ENCODE assay signal across 16 cellular contexts in the genomic region with DNA sequence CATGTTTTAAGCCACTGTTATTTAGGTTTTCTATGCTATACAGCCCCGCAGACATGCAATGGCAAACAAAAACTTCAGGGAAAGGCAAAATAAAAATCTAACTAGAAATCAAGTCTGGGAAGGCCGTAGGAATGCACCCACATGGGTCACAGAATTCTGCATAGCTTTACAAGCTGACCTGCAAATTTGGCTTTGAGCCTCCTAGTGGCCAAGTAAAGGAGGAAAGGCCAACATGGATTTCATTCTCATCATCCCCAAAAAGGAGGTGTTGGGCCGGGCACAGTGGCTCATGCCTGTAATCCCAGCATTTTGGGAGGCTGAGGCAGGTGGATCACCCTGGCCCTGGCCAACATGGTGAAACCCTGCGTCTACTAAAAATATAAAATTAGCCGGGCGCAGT.
DNase-seq lines count a peak whose midpoint lies in the region; ATAC-seq and TF ChIP-seq lines count a peak whose summit lies in the region.
"Had no signal": no experiment of that assay in that cellular context is flagged by ENCODE, and none has a peak within 500 bp of the region (broad histone marks: within the 10 kb centered on the region; RNA-seq: fewer than 3 reads in every experiment).

No MANE protein-coding gene starts in this region.

- intact Hi-C loops in CD4-positive, alpha-beta T cell (cut with DNase I, micrococcal nuclease), result no loop called here
- intact Hi-C loops in tibial artery (cut with DNase I; ENCODE audit: low total_unique reads), result no loop called here

- H3K27ac Mint-ChIP-seq in CD4-positive, alpha-beta T cell, result no peak overlapping the region
- H3K27ac Mint-ChIP-seq in WTC11, result no peak overlapping the region
- H3K27ac Mint-ChIP-seq: activated naive CD8-positive, alpha-beta T cell; CD8-positive, alpha-beta T cell; memory B cell had no signal

- H3K36me3 Mint-ChIP-seq in CD4-positive, alpha-beta T cell (ENCODE audit: low read depth), result no peaks in the 10 kb centered on the region
- no peaks in the 10 kb centered on the region for H3K36me3 Mint-ChIP-seq in WTC11
- H3K36me3 Mint-ChIP-seq: activated naive CD8-positive, alpha-beta T cell; CD8-positive, alpha-beta T cell; memory B cell had no signal

- no peak for DNase-seq in CD4-positive, alpha-beta T cell
- DNase-seq in HEK293T (ENCODE audit: extremely low spot score) (peak; percentile 36), WTC11 (ENCODE audit: low spot score) (no peak), kidney epithelial cell (ENCODE audit: low read depth) (no peak), NCI-H524 treated with DMSO at 0.1 percent for 48 hours (lab: John Stamatoyannopoulos, UW) (no peak), tibial artery (no peak), cortex of kidney (lab: John Stamatoyannopoulos, UW) (no peak)
- DNase-seq: CD8-positive, alpha-beta T cell; HCEC 1CT; hippocampal formation; NCI-H2107; stimulated activated naive CD8-positive, alpha-beta T cell treated with anti-CD3 and anti-CD28 coated beads, Interleukin-15, Interleukin-2, amounts not matched to agents 100 U/mL and 50 U/mL, for 24 hours; T1000 had no signal

- ATAC-seq in CD4-positive, alpha-beta T cell (ENCODE audit: poor library complexity), result no peak
- ATAC-seq in WTC11 (peak; percentile 73), GM18907 (IDR thresholded peaks at IDR 0.05; ENCODE audit: unreplicated experiment) (no peak)
- ATAC-seq: CD8-positive, alpha-beta T cell; stimulated activated naive CD8-positive, alpha-beta T cell treated with anti-CD3 and anti-CD28 coated beads, Interleukin-15, Interleukin-2, amounts not matched to agents 100 U/mL and 50 U/mL, for 24 hours had no signal

- H3K4me3 Mint-ChIP-seq in CD4-positive, alpha-beta T cell, result no peak overlapping the region
- no peak overlapping the region for H3K4me3 Mint-ChIP-seq in WTC11
- H3K4me3 Mint-ChIP-seq: activated naive CD8-positive, alpha-beta T cell; CD8-positive, alpha-beta T cell; memory B cell had no signal

- peak; percentile 22 for TF ChIP-seq CTCF in CD4-positive, alpha-beta T cell (IDR thresholded peaks at IDR 0.05)
- TF ChIP-seq CTCF in WTC11 (IDR thresholded peaks at IDR 0.05), result peak; percentile 27; the same call in 1 of the 2 replicates
- TF ChIP-seq CTCF in kidney epithelial cell (IDR thresholded peaks at IDR 0.05; ENCODE audit: insufficient read depth, low read length, poor library complexity, severe bottlenecking), result peak; percentile 22
- no peak for TF ChIP-seq CTCF in tibial artery (IDR thresholded peaks at IDR 0.05)

- POLR2A ChIA-PET in CD4-positive, alpha-beta T cell (lab: Charles Lee), result no interaction called here
- POLR2A ChIA-PET in HEK293T (lab: Yijun Ruan, JAX), result no interaction called here
- POLR2A ChIA-PET in WTC11 (lab: Charles Lee), result interaction anchor here (0.7 kb wide), 1 partner anchor 211 kb away, joined by 5 read pairs; no protein-coding TSS in a partner anchor

- H3K9me3 ChIP-seq in CD4-positive, alpha-beta T cell (ENCODE audit: control insufficient read depth, low read length), result no peaks in the 10 kb centered on the region
- no peaks in the 10 kb centered on the region for H3K9me3 ChIP-seq in tibial artery

- H3K4me3 ChIP-seq in kidney epithelial cell (ENCODE audit: low read depth, low read length) (no peak overlapping the region), tibial artery (no peak overlapping the region)

- H3K27me3 ChIP-seq in CD4-positive, alpha-beta T cell (ENCODE audit: control insufficient read depth, insufficient read depth, low read length), result peaks cover 8% of the 10 kb centered on the region
- H3K27me3 ChIP-seq in kidney epithelial cell (ENCODE audit: control insufficient read depth, insufficient read depth, low read length) (no peaks in the 10 kb centered on the region), tibial artery (peaks cover 0 to 60% of the 10 kb centered on the region in 2 donors)

- no peaks in the 10 kb centered on the region for H3K4me1 Mint-ChIP-seq in CD4-positive, alpha-beta T cell (ENCODE audit: low read depth)
- H3K4me1 Mint-ChIP-seq in WTC11, result no peaks in the 10 kb centered on the region

- H3K9me3 Mint-ChIP-seq in CD4-positive, alpha-beta T cell, result no peaks in the 10 kb centered on the region
- no peaks in the 10 kb centered on the region for H3K9me3 Mint-ChIP-seq in WTC11
- H3K9me3 Mint-ChIP-seq: CD8-positive, alpha-beta T cell; memory B cell had no signal

- H3K4me1 ChIP-seq in tibial artery, result no peaks in the 10 kb centered on the region

- H3K27ac ChIP-seq in CD4-positive, alpha-beta T cell (ENCODE audit: low read depth, low read length), result no peak overlapping the region
- H3K27ac ChIP-seq in tibial artery, result no peak overlapping the region

- CTCF ChIA-PET in CD4-positive, alpha-beta T cell (lab: Charles Lee), result interaction anchor here (1.1 kb wide), 1 partner anchor 208 kb away, joined by 6 read pairs; no protein-coding TSS in a partner anchor
- CTCF ChIA-PET in HEK293T (lab: Yijun Ruan, JAX), result no interaction called here
- CTCF ChIA-PET in WTC11 (lab: Charles Lee), result interaction anchor here (0.7 to 4.5 kb wide), 11 partner anchors 13 to 212 kb away, joined by 3 to 24 read pairs (median 4); a partner anchor contains a TSS

- no peaks in the 10 kb centered on the region for H3K36me3 ChIP-seq in kidney epithelial cell (ENCODE audit: control insufficient read depth, insufficient read depth, low read length)
- H3K36me3 ChIP-seq in tibial artery, result no peaks in the 10 kb centered on the region

- H3K27me3 Mint-ChIP-seq in CD4-positive, alpha-beta T cell, result peaks cover 32% of the 10 kb centered on the region
- peaks cover 4% of the 10 kb centered on the region for H3K27me3 Mint-ChIP-seq in WTC11 (ENCODE audit: low read depth)

TF ChIP-seq in HEK293T, 16 proteins besides CTCF, POLR2A, EP300 and RAD21:
- TF ChIP-seq L3MBTL2 (conservative IDR thresholded peaks at IDR 0.05) (no peak), ZNF384 (IDR thresholded peaks at IDR 0.05) (no peak), ARNT (IDR thresholded peaks at IDR 0.05) (no peak), FOXM1 (IDR thresholded peaks at IDR 0.05; ENCODE audit: borderline replicate concordance) (no peak), CTBP1 (IDR thresholded peaks at IDR 0.05; ENCODE audit: borderline replicate concordance) (no peak), NFRKB (IDR thresholded peaks at IDR 0.05) (no peak), SP1 (IDR thresholded peaks at IDR 0.05) (no peak), BHLHE40 (IDR thresholded peaks at IDR 0.05; ENCODE audit: borderline replicate concordance) (no peak), SUZ12 (IDR thresholded peaks at IDR 0.05) (no peak), HDGF (IDR thresholded peaks at IDR 0.05; ENCODE audit: borderline replicate concordance) (no peak), ELF4 (IDR thresholded peaks at IDR 0.05) (no peak), FOXK2 (IDR thresholded peaks at IDR 0.05) (no peak), TARDBP (IDR thresholded peaks at IDR 0.05) (no peak), LEF1 (IDR thresholded peaks at IDR 0.05; ENCODE audit: borderline replicate concordance) (no peak), FOXA1 (IDR thresholded peaks at IDR 0.05) (no peak)
- TF ChIP-seq, protein P1, sequence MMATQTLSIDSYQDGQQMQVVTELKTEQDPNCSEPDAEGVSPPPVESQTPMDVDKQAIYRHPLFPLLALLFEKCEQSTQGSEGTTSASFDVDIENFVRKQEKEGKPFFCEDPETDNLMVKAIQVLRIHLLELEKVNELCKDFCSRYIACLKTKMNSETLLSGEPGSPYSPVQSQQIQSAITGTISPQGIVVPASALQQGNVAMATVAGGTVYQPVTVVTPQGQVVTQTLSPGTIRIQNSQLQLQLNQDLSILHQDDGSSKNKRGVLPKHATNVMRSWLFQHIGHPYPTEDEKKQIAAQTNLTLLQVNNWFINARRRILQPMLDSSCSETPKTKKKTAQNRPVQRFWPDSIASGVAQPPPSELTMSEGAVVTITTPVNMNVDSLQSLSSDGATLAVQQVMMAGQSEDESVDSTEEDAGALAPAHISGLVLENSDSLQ (IDR thresholded peaks at IDR 0.05), result no peak

TF ChIP-seq in WTC11, 78 proteins besides CTCF, POLR2A, EP300 and RAD21 (continues in another document):
- TF ChIP-seq, protein P2, sequence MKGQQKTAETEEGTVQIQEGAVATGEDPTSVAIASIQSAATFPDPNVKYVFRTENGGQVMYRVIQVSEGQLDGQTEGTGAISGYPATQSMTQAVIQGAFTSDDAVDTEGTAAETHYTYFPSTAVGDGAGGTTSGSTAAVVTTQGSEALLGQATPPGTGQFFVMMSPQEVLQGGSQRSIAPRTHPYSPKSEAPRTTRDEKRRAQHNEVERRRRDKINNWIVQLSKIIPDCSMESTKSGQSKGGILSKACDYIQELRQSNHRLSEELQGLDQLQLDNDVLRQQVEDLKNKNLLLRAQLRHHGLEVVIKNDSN (CRISPR knock-in tag; IDR thresholded peaks at IDR 0.05), result no peak
- TF ChIP-seq, protein P3, sequence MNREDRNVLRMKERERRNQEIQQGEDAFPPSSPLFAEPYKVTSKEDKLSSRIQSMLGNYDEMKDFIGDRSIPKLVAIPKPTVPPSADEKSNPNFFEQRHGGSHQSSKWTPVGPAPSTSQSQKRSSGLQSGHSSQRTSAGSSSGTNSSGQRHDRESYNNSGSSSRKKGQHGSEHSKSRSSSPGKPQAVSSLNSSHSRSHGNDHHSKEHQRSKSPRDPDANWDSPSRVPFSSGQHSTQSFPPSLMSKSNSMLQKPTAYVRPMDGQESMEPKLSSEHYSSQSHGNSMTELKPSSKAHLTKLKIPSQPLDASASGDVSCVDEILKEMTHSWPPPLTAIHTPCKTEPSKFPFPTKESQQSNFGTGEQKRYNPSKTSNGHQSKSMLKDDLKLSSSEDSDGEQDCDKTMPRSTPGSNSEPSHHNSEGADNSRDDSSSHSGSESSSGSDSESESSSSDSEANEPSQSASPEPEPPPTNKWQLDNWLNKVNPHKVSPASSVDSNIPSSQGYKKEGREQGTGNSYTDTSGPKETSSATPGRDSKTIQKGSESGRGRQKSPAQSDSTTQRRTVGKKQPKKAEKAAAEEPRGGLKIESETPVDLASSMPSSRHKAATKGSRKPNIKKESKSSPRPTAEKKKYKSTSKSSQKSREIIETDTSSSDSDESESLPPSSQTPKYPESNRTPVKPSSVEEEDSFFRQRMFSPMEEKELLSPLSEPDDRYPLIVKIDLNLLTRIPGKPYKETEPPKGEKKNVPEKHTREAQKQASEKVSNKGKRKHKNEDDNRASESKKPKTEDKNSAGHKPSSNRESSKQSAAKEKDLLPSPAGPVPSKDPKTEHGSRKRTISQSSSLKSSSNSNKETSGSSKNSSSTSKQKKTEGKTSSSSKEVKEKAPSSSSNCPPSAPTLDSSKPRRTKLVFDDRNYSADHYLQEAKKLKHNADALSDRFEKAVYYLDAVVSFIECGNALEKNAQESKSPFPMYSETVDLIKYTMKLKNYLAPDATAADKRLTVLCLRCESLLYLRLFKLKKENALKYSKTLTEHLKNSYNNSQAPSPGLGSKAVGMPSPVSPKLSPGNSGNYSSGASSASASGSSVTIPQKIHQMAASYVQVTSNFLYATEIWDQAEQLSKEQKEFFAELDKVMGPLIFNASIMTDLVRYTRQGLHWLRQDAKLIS (CRISPR knock-in tag; IDR thresholded peaks at IDR 0.05; ENCODE audit: borderline replicate concordance), result no peak
- TF ChIP-seq RORB (CRISPR knock-in tag; IDR thresholded peaks at IDR 0.05) (no peak), GABPB1 (CRISPR knock-in tag; IDR thresholded peaks at IDR 0.05) (no peak), NR2C2 (CRISPR knock-in tag; IDR thresholded peaks at IDR 0.05) (no peak)

Comparison
In these comparisons a context has a peak if more than half of its experiments do, and no peak if none do; other contexts are left out.
1. CTCF ChIP-seq: peak in CD4-positive, alpha-beta T cell (single experiment), WTC11 (single experiment) and kidney epithelial cell (single experiment); none in tibial artery (0 of 2).